ENCODE assay signal across 9 cellular contexts in the genomic region with DNA sequence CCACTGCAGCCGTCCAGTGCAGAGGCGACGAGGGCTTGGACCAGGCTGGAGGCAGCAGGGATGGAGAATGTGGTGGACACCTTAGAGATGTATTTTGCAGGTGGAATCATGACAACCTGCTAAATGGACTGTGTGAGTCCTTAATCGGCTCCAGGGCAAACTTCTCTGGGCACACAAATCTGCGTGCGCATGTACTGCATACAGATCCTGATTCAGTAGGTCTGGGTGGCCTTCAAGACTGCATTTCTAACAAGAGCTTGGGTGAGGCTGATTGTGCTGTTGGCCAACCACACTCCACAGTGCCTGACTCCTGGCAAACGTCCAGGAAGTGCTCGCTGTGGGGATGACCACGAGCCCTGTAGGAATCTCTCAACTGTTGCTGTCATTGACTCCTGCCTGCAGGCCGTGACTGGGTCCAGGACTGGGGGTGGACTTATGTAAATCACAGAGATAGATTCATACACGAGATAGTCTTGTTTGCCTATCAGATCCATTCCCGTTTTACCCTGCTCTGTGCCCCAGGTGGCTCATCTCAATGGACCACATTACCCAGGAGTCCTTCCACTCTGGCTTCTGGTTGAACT. TPM values are rescaled to one million over a fixed set of nuclear protein-coding genes. Genes with fewer than 3 reads are reported as not detected.
DNase-seq lines count a peak whose midpoint lies in the region; ATAC-seq, FAIRE-seq and TF ChIP-seq lines count a peak whose summit lies in the region.
"Had no signal": no experiment of that assay in that cellular context is flagged by ENCODE, and none has a peak within 500 bp of the region (broad histone marks: within the 10 kb centered on the region; RNA-seq: fewer than 3 reads in every experiment).

No MANE protein-coding gene starts in this region.

- FAIRE-seq in GM12878 (lab: Jason Lieb, UNC): no peak

- H3K9ac ChIP-seq in GM12878 (ENCODE audit: control insufficient read depth, insufficient read depth, low read length): no peak overlapping the region

- RAD21 ChIA-PET in GM12878 (lab: Charles Lee; ENCODE audit: unreplicated experiment): interaction anchor here (1.5 to 2.5 kb wide), 8 partner anchors 8 to 159 kb away, joined by 6 to 53 read pairs (median 10); no protein-coding TSS in a partner anchor

- intact Hi-C loops in GM12878 (cut with micrococcal nuclease; ENCODE audit: unreplicated experiment): loop anchor here (1.0 to 10.0 kb wide), 3 partner anchors 34 to 320 kb away; no protein-coding TSS in a partner anchor
- intact Hi-C loops in thyroid gland (cut with DNase I): no loop called here

- no peak for TF ChIP-seq RAD21 in Ishikawa (IDR thresholded peaks at IDR 0.05; ENCODE audit: low read depth)
- no peak for TF ChIP-seq RAD21 in GM12878 (IDR thresholded peaks at IDR 0.05; ENCODE audit: insufficient read depth, low read depth, low read length)

- SMC1A ChIA-PET in GM12878 (lab: Charles Lee; ENCODE audit: uncharacterized antibody, unreplicated experiment): interaction anchor here (1.3 to 4.0 kb wide), 14 partner anchors 12 to 201 kb away, joined by 3 to 63 read pairs (median 11); no protein-coding TSS in a partner anchor

- no peak for ATAC-seq in GM12878
- ATAC-seq in stimulated activated effector memory CD8-positive, alpha-beta T cell treated with anti-CD3 and anti-CD28 coated beads, Interleukin-12 subunit alpha, Interleukin-12 subunit beta, amount 100 ng/mL, for 72 hours: no peak

- H4K20me1 ChIP-seq in GM12878 (ENCODE audit: control insufficient read depth, insufficient read depth): no peaks in the 10 kb centered on the region

- TF ChIP-seq EP300 in Ishikawa (IDR thresholded peaks at IDR 0.05; ENCODE audit: borderline replicate concordance): peak; percentile 16; the same call in 1 of the 2 replicates
- no peak for TF ChIP-seq EP300 in GM12878 (IDR thresholded peaks at IDR 0.05; ENCODE audit: borderline replicate concordance in 1 of 2, control insufficient read depth in 1 of 2, low read depth in 2 of 2, low read length in 2 of 2)

- CTCF ChIA-PET in GM12878 (lab: Yijun Ruan, JAX): interaction anchor here (0.9 to 8.0 kb wide), 13 partner anchors 21 to 324 kb away, joined by 3 to 240 read pairs (median 12); no protein-coding TSS in a partner anchor

- peaks cover 9% of the 10 kb centered on the region for H3K4me1 Mint-ChIP-seq in stimulated activated effector memory CD8-positive, alpha-beta T cell treated with anti-CD3 and anti-CD28 coated beads, Interleukin-12 subunit alpha, Interleukin-12 subunit beta, amount 100 ng/mL, for 72 hours

- H3K4me3 ChIP-seq in GM12878: no peak overlapping the region
- H3K4me3 ChIP-seq in thyroid gland (replicated peaks in 1 of 3): no peak overlapping the region

- H3K27ac ChIP-seq in GM12878 (ENCODE audit: control insufficient read depth, insufficient read depth): no peak overlapping the region
- peak overlapping the region in 1 of 3 donors; percentile 20 for H3K27ac ChIP-seq in thyroid gland

- H3K27me3 ChIP-seq in GM12878 (replicated peaks in 1 of 2; ENCODE audit: control insufficient read depth in 2 of 2, insufficient read depth in 2 of 2, low read length in 1 of 2) (no peaks in the 10 kb centered on the region), thyroid gland (no peaks in the 10 kb centered on the region)

- H3K36me3 Mint-ChIP-seq in stimulated activated effector memory CD8-positive, alpha-beta T cell treated with anti-CD3 and anti-CD28 coated beads, Interleukin-12 subunit alpha, Interleukin-12 subunit beta, amount 100 ng/mL, for 72 hours: peaks cover 4% of the 10 kb centered on the region

- DNase-seq in GM12878 (ENCODE audit: low read depth, low spot score) (no peak), kidney glomerular epithelial cell (lab: John Stamatoyannopoulos, UW) (peak; percentile 36), thyroid gland (peak; percentile 76 to 88), RPMI8226 (no peak), NCI-H1048 (lab: John Stamatoyannopoulos, UW) (no peak)
- no peak for DNase-seq in stimulated activated effector memory CD8-positive, alpha-beta T cell treated with anti-CD3 and anti-CD28 coated beads, Interleukin-12 subunit alpha, Interleukin-12 subunit beta, amount 100 ng/mL, for 72 hours (ENCODE audit: low spot score in 2 of 2)
- DNase-seq: hippocampal formation, NCI-H1436 treated with DMSO at 0.1 percent for 48 hours had no signal

- peaks cover 30% of the 10 kb centered on the region for H3K4me1 ChIP-seq in GM12878 (ENCODE audit: control insufficient read depth, insufficient read depth, low read length)
- H3K4me1 ChIP-seq in thyroid gland: peaks cover 52 to 78% of the 10 kb centered on the region in 2 donors

- no peaks in the 10 kb centered on the region for H3K9me3 Mint-ChIP-seq in stimulated activated effector memory CD8-positive, alpha-beta T cell treated with anti-CD3 and anti-CD28 coated beads, Interleukin-12 subunit alpha, Interleukin-12 subunit beta, amount 100 ng/mL, for 72 hours

- no peak overlapping the region for H3K27ac Mint-ChIP-seq in stimulated activated effector memory CD8-positive, alpha-beta T cell treated with anti-CD3 and anti-CD28 coated beads, Interleukin-12 subunit alpha, Interleukin-12 subunit beta, amount 100 ng/mL, for 72 hours

- in situ Hi-C loops in GM12878 (cut with MboI): loop anchor here (10.0 kb wide), 1 partner anchor 150 kb away; no protein-coding TSS in a partner anchor

- H3K79me2 ChIP-seq in GM12878 (ENCODE audit: control insufficient read depth, insufficient read depth, low read length): peaks cover 3% of the 10 kb centered on the region

- H3K4me3 Mint-ChIP-seq in stimulated activated effector memory CD8-positive, alpha-beta T cell treated with anti-CD3 and anti-CD28 coated beads, Interleukin-12 subunit alpha, Interleukin-12 subunit beta, amount 100 ng/mL, for 72 hours: no peak overlapping the region

- TF ChIP-seq CTCF in GM12878 (IDR thresholded peaks at IDR 0.05 in 2 of 3, conservative IDR thresholded peaks at IDR 0.05 in 1 of 3; ENCODE audit: control insufficient read depth in 2 of 3, extremely low read depth in 1 of 3, insufficient read depth in 1 of 3, low read depth in 3 of 3, low read length in 3 of 3) (no peak), thyroid gland (IDR thresholded peaks at IDR 0.05) (no peak)

- TF ChIP-seq POLR2A in GM12878 (IDR thresholded peaks at IDR 0.05; ENCODE audit: low read depth, low read length) (no peak), thyroid gland (IDR thresholded peaks at IDR 0.05) (no peak)

- BruUV-seq in GM12878 (replicated peaks; lab: Mats Ljungman, UMichigan): no TSS peak

- 84% methylated on average over 12 of the region's 12 CpGs for WGBS in GM12878 (ENCODE audit: insufficient coverage, insufficient replicate concordance, low lambda C conversion rate, missing lambda C conversion rate)
- 59 to 68% methylated on average over 12 of the region's 12 CpGs for WGBS in thyroid gland, 2 donors

- H3K9me3 ChIP-seq in GM12878 (replicated peaks; ENCODE audit: control insufficient read depth, insufficient read depth, low read length) (no peaks in the 10 kb centered on the region), thyroid gland (no peaks in the 10 kb centered on the region)

- H3K36me3 ChIP-seq in GM12878 (ENCODE audit: control insufficient read depth in 2 of 2, insufficient read depth in 2 of 2, low read length in 1 of 2): peaks cover 0 to 26% of the 10 kb centered on the region in 2 experiments; a peak in 3 of 4 replicates
- H3K36me3 ChIP-seq in thyroid gland: no peaks in the 10 kb centered on the region

- H3K4me2 ChIP-seq in GM12878 (ENCODE audit: control insufficient read depth, insufficient read depth): peak overlapping the region; percentile 24; the same call in 1 of the 2 replicates

- POLR2A ChIA-PET in GM12878 (lab: Charles Lee): no interaction called here

- no peak overlapping the region for H2AFZ ChIP-seq in GM12878 (ENCODE audit: control insufficient read depth, low read depth, low read length)

TF ChIP-seq in Ishikawa, 13 proteins besides CTCF, POLR2A, EP300 and RAD21 (continues in another document):
- TF ChIP-seq FOXM1 (IDR thresholded peaks at IDR 0.05; ENCODE audit: borderline replicate concordance, low read depth) (no peak), NFIC (IDR thresholded peaks at IDR 0.05) (peak; percentile 90), CEBPB (IDR thresholded peaks at IDR 0.05) (0 out of 2 replicates have a peak, but pooled peaks have one; percentile 15)
- TF ChIP-seq, protein P1, sequence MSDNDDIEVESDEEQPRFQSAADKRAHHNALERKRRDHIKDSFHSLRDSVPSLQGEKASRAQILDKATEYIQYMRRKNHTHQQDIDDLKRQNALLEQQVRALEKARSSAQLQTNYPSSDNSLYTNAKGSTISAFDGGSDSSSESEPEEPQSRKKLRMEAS (IDR thresholded peaks at IDR 0.05): no peak; the same call in 1 of the 2 replicates

TF ChIP-seq in GM12878, 131 proteins besides CTCF, POLR2A, EP300 and RAD21 (continues in another document):
- TF ChIP-seq EGR1 (IDR thresholded peaks at IDR 0.05; ENCODE audit: borderline replicate concordance in 1 of 2, low read depth in 2 of 2, low read length in 2 of 2): no peak
- TF ChIP-seq TCF3 (IDR thresholded peaks at IDR 0.05; ENCODE audit: borderline replicate concordance, insufficient read depth, low read depth, low read length): no peak
- no peak for TF ChIP-seq CHD4 (IDR thresholded peaks at IDR 0.05)

RNA-seq across cellular contexts. Expression of a gene that starts 27.2 kb away (rescaled TPM):
- total RNA-seq in GM12878 (2013; cell fraction: nucleolus; rRNA removed): 15.0 and 17.9 TPM in 2 replicates
- total RNA-seq in GM12878 (2014; rRNA removed) (19.4 and 21.3 TPM in 2 replicates), GM12878 (2014; rRNA removed; fragmentation: Illumina TruSeq; extraction: Trizol) (11.7 and 12.1 TPM in 2 replicates), GM12878 (2021) (16.0 and 16.4 TPM in 2 replicates), thyroid gland (10 to 100 TPM; 24.2 to 54.6 (median 36.3) TPM)
- 2.8 TPM for polyA plus RNA-seq in GM12878 (2011; ENCODE audit: low read depth)
- polyA plus RNA-seq in GM12878 (2011; rRNA removed) (5.1 and 6.7 TPM in 2 replicates), GM12878 (2014; fragmentation: Illumina TruSeq; extraction: Trizol) (3.3 and 11.5 TPM in 2 replicates), GM12878 (2014; fragmentation: Nextera tagmentation; extraction: Ambion mirVana) (1 to 10 TPM in 1 of 2 experiments, under 1 TPM in 1; 0.71 to 1.2 TPM), GM12878 (2014; rRNA removed) (20.7 and 21.2 TPM in 2 replicates), GM12878 (2016; fragmentation: Nextera tagmentation; extraction: Ambion mirVana) (10 to 100 TPM in 1 of 2 experiments, 1 to 10 TPM in 1; 8.9 to 10.8 TPM)
- 6.4 and 9.1 TPM in 2 replicates for polyA plus RNA-seq in GM12878 (2011; cell fraction: cytosol; rRNA removed)
- 7.3 and 8.7 TPM in 2 replicates for polyA plus RNA-seq in GM12878 (2011; cell fraction: nucleus; rRNA removed)
- 10.9 and 12.4 TPM in 2 replicates for polyA plus RNA-seq in GM12878 (2012)
- polyA minus RNA-seq in GM12878 (2011; rRNA and poly(A)+ RNA removed): 1.7 and 3.9 TPM in 2 replicates
- 2.6 and 3.1 TPM in 2 replicates for polyA minus RNA-seq in GM12878 (2011; cell fraction: cytosol; rRNA and poly(A)+ RNA removed)
- 2.8 and 6.3 TPM in 2 replicates for polyA minus RNA-seq in GM12878 (2011; cell fraction: nucleus; rRNA and poly(A)+ RNA removed)

Comparison
In these comparisons a context has a peak if more than half of its experiments do, and no peak if none do; other contexts are left out.
1. DNase-seq: peak in kidney glomerular epithelial cell (single experiment) and thyroid gland (2 of 2); none in GM12878 (single experiment), RPMI8226 (single experiment), stimulated activated effector memory CD8-positive, alpha-beta T cell treated with anti-CD3 and anti-CD28 coated beads, Interleukin-12 subunit alpha, Interleukin-12 subunit beta, amount 100 ng/mL, for 72 hours (0 of 2) and NCI-H1048 (single experiment).